ENCODE assay signal across 41 cellular contexts in genomic region chr19:28638445-28638844, GRCh38.
"Had no signal": no experiment of that assay in that cellular context is flagged by ENCODE, and none has a peak within 500 bp of the region (broad histone marks: within the 10 kb centered on the region; RNA-seq: fewer than 3 reads in every experiment).

No MANE protein-coding gene starts in this region.

- H3K36me3 ChIP-seq: adrenal gland, ascending aorta, brain microvascular endothelial cell, breast epithelium, cardiac muscle cell had no signal

- H3K27me3 Mint-ChIP-seq: activated naive CD4-positive, alpha-beta T cell treated with anti-CD3 and anti-CD28 coated beads, Interleukin-2, amount 10 ng/mL, durations not matched to agents 7 days and 5 days; activated naive CD8-positive, alpha-beta T cell; activated naive CD8-positive, alpha-beta T cell treated with anti-CD3 and anti-CD28 coated beads for 36 hours; activated naive CD8-positive, alpha-beta T cell treated with anti-CD3 and anti-CD28 coated beads, Interleukin-2, amount 10 ng/mL, durations not matched to agents 7 days and 5 days; activated naive CD8-positive, alpha-beta T cell treated with anti-CD3 and anti-CD28 coated beads, Interleukin-2, amount 50 U/mL, for 24 hours; activated T-cell treated with anti-CD3 and anti-CD28 coated beads, Interleukin-2, amount 50 U/mL, for 24 hours; activated T-helper 17 cell treated with anti-CD3 and anti-CD28 coated beads, Interleukin-2, amount 50 U/mL, for 72 hours; central memory CD8-positive, alpha-beta T cell had no signal

- ATAC-seq: activated naive CD4-positive, alpha-beta T cell treated with anti-CD3 and anti-CD28 coated beads, Interleukin-2, amount 50 U/mL, for 72 hours; activated naive CD8-positive, alpha-beta T cell treated with anti-CD3 and anti-CD28 coated beads, Interleukin-2, amount 50 U/mL, for 24 hours; activated T-cell treated with anti-CD3 and anti-CD28 coated beads, Interleukin-2, amount 50 U/mL, for 4 hours; activated T-cell treated with anti-CD3 and anti-CD28 coated beads, Interleukin-2, amount 50 U/mL, for 72 hours; activated T-helper 17 cell treated with anti-CD3 and anti-CD28 coated beads, Interleukin-2, amount 50 U/mL, for 72 hours; body of pancreas had no signal

- H3K4me1 Mint-ChIP-seq: activated naive CD4-positive, alpha-beta T cell treated with anti-CD3 and anti-CD28 coated beads, Interleukin-2, amount 10 ng/mL, durations not matched to agents 7 days and 5 days; activated naive CD8-positive, alpha-beta T cell treated with anti-CD3 and anti-CD28 coated beads for 36 hours; activated naive CD8-positive, alpha-beta T cell treated with anti-CD3 and anti-CD28 coated beads, Interleukin-2, amount 10 ng/mL, durations not matched to agents 7 days and 5 days; activated naive CD8-positive, alpha-beta T cell treated with anti-CD3 and anti-CD28 coated beads, Interleukin-2, amount 50 U/mL, for 24 hours; activated T-helper 17 cell treated with anti-CD3 and anti-CD28 coated beads, Interleukin-2, amount 50 U/mL, for 72 hours; brain had no signal

- DNase-seq: activated effector memory CD4-positive, alpha-beta T cell treated with anti-CD3 and anti-CD28 coated beads, Interleukin-2, amount 50 U/mL, for 16 hours; activated effector memory CD4-positive, alpha-beta T cell treated with Interleukin-2 at 50 U/mL for 16 hours; activated gamma-delta T cell; activated gamma-delta T cell treated with Interleukin-2 at 50 U/mL for 16 hours; activated naive CD4-positive, alpha-beta T cell; activated naive CD4-positive, alpha-beta T cell treated with anti-CD3 and anti-CD28 coated beads for 36 hours; activated naive CD4-positive, alpha-beta T cell treated with anti-CD3 and anti-CD28 coated beads, Interleukin-2, amount 10 ng/mL, durations not matched to agents 7 days and 5 days; activated naive CD4-positive, alpha-beta T cell treated with anti-CD3 and anti-CD28 coated beads, Interleukin-2, amount 50 U/mL, for 16 hours; activated naive CD4-positive, alpha-beta T cell treated with Interleukin-2 at 50 U/mL for 16 hours; activated naive CD8-positive, alpha-beta T cell treated with anti-CD3 and anti-CD28 coated beads for 36 hours; activated naive CD8-positive, alpha-beta T cell treated with anti-CD3 and anti-CD28 coated beads, Interleukin-2, amount 10 ng/mL, durations not matched to agents 7 days and 5 days; activated naive CD8-positive, alpha-beta T cell treated with anti-CD3 and anti-CD28 coated beads, Interleukin-2, amount 50 U/mL, for 24 hours; activated T-cell treated with anti-CD3 and anti-CD28 coated beads for 4 hours; activated T-cell treated with anti-CD3 and anti-CD28 coated beads, Interleukin-2, amount 50 U/mL, for 1 hour; activated T-cell treated with anti-CD3 and anti-CD28 coated beads, Interleukin-2, amount 50 U/mL, for 24 hours; activated T-cell treated with anti-CD3 and anti-CD28 coated beads, Interleukin-2, amount 50 U/mL, for 4 hours; activated T-cell treated with anti-CD3 and anti-CD28 coated beads, Interleukin-2, amount 50 U/mL, for 48 hours; activated T-cell treated with anti-CD3 and anti-CD28 coated beads, Interleukin-2, amount 50 U/mL, for 72 hours; adrenal gland; amniotic stem cell; amygdala; anterior cingulate cortex; aorta; body of pancreas; brain microvascular endothelial cell; caudate nucleus; central memory CD4-positive, alpha-beta T cell; cerebellar nuclear complex had no signal

- H3K9me3 ChIP-seq: adrenal gland, body of pancreas had no signal

- H3K4me3 ChIP-seq: adrenal gland, ascending aorta, body of pancreas, breast epithelium, cardiac muscle cell had no signal

- H3K27ac ChIP-seq: adrenal gland, ascending aorta, body of pancreas, brain microvascular endothelial cell, breast epithelium, cardiac muscle cell had no signal

- H3K9me3 Mint-ChIP-seq: activated naive CD4-positive, alpha-beta T cell treated with anti-CD3 and anti-CD28 coated beads, Interleukin-2, amount 50 U/mL, for 24 hours; activated naive CD8-positive, alpha-beta T cell treated with anti-CD3 and anti-CD28 coated beads, Interleukin-2, amount 10 ng/mL, durations not matched to agents 7 days and 5 days; activated T-cell treated with anti-CD3 and anti-CD28 coated beads, Interleukin-2, amount 50 U/mL, for 72 hours; activated T-helper 1 cell treated with anti-CD3 and anti-CD28 coated beads, Interleukin-12 subunit alpha, Interleukin-12 subunit beta, Interleukin-2, Interleukin-4 antibody, amounts not matched to agents 30 ng/mL and 10 ng/mL and 1 ng/mL, durations not matched to agents 14 hours and 24 hours and 36 hours; activated T-helper 2 cell treated with anti-CD3 and anti-CD28 coated beads, Interferon-gamma antibody, Interleukin-2, Interleukin-4, amounts not matched to agents 10 μg/mL and 5 μg/mL and 100 μg/mL, durations not matched to agents 14 hours and 24 hours and 36 hours; central memory CD8-positive, alpha-beta T cell had no signal

- H3K4me3 Mint-ChIP-seq: activated naive CD4-positive, alpha-beta T cell treated with anti-CD3 and anti-CD28 coated beads for 36 hours; activated naive CD4-positive, alpha-beta T cell treated with anti-CD3 and anti-CD28 coated beads, Interleukin-2, amount 10 ng/mL, durations not matched to agents 7 days and 5 days; activated naive CD4-positive, alpha-beta T cell treated with anti-CD3 and anti-CD28 coated beads, Interleukin-2, amount 50 U/mL, for 24 hours; activated naive CD8-positive, alpha-beta T cell; activated naive CD8-positive, alpha-beta T cell treated with anti-CD3 and anti-CD28 coated beads for 36 hours; activated naive CD8-positive, alpha-beta T cell treated with anti-CD3 and anti-CD28 coated beads, Interleukin-2, amount 10 ng/mL, durations not matched to agents 7 days and 5 days; activated naive CD8-positive, alpha-beta T cell treated with anti-CD3 and anti-CD28 coated beads, Interleukin-2, amount 50 U/mL, for 24 hours; activated T-cell treated with anti-CD3 and anti-CD28 coated beads, Interleukin-2, amount 50 U/mL, for 24 hours; activated T-cell treated with anti-CD3 and anti-CD28 coated beads, Interleukin-2, amount 50 U/mL, for 4 hours; activated T-cell treated with anti-CD3 and anti-CD28 coated beads, Interleukin-2, amount 50 U/mL, for 72 hours; activated T-helper 1 cell treated with anti-CD3 and anti-CD28 coated beads, Interleukin-12 subunit alpha, Interleukin-12 subunit beta, Interleukin-2, Interleukin-4 antibody, amounts not matched to agents 30 ng/mL and 10 ng/mL and 1 ng/mL, durations not matched to agents 14 hours and 24 hours and 36 hours; activated T-helper 17 cell treated with anti-CD3 and anti-CD28 coated beads, Interleukin-2, amount 50 U/mL, for 72 hours; brain; central memory CD8-positive, alpha-beta T cell had no signal

- H3K4me1 ChIP-seq: adrenal gland, ascending aorta, breast epithelium had no signal

- H3K36me3 Mint-ChIP-seq: activated naive CD4-positive, alpha-beta T cell treated with anti-CD3 and anti-CD28 coated beads, Interleukin-2, amount 10 ng/mL, durations not matched to agents 7 days and 5 days; activated naive CD4-positive, alpha-beta T cell treated with anti-CD3 and anti-CD28 coated beads, Interleukin-2, amount 50 U/mL, for 72 hours; activated naive CD8-positive, alpha-beta T cell; activated naive CD8-positive, alpha-beta T cell treated with anti-CD3 and anti-CD28 coated beads for 36 hours; activated naive CD8-positive, alpha-beta T cell treated with anti-CD3 and anti-CD28 coated beads, Interleukin-2, amount 10 ng/mL, durations not matched to agents 7 days and 5 days; brain had no signal

- H3K27me3 ChIP-seq: adrenal gland, ascending aorta, body of pancreas, brain microvascular endothelial cell, breast epithelium, cardiac muscle cell had no signal

- FAIRE-seq: astrocyte, bronchial epithelial cell had no signal

- H3K27ac Mint-ChIP-seq: activated naive CD4-positive, alpha-beta T cell treated with anti-CD3 and anti-CD28 coated beads for 36 hours; activated naive CD4-positive, alpha-beta T cell treated with anti-CD3 and anti-CD28 coated beads, Interleukin-2, amount 10 ng/mL, durations not matched to agents 7 days and 5 days; activated naive CD4-positive, alpha-beta T cell treated with anti-CD3 and anti-CD28 coated beads, Interleukin-2, amount 50 U/mL, for 24 hours; activated naive CD4-positive, alpha-beta T cell treated with anti-CD3 and anti-CD28 coated beads, Interleukin-2, amount 50 U/mL, for 72 hours; activated naive CD8-positive, alpha-beta T cell; activated naive CD8-positive, alpha-beta T cell treated with anti-CD3 and anti-CD28 coated beads for 36 hours; activated naive CD8-positive, alpha-beta T cell treated with anti-CD3 and anti-CD28 coated beads, Interleukin-2, amount 10 ng/mL, durations not matched to agents 7 days and 5 days; activated naive CD8-positive, alpha-beta T cell treated with anti-CD3 and anti-CD28 coated beads, Interleukin-2, amount 50 U/mL, for 24 hours; activated T-cell treated with anti-CD3 and anti-CD28 coated beads, Interleukin-2, amount 50 U/mL, for 24 hours; activated T-cell treated with anti-CD3 and anti-CD28 coated beads, Interleukin-2, amount 50 U/mL, for 72 hours; activated T-helper 1 cell treated with anti-CD3 and anti-CD28 coated beads, Interleukin-12 subunit alpha, Interleukin-12 subunit beta, Interleukin-2, Interleukin-4 antibody, amounts not matched to agents 30 ng/mL and 10 ng/mL and 1 ng/mL, durations not matched to agents 14 hours and 24 hours and 36 hours; activated T-helper 17 cell treated with anti-CD3 and anti-CD28 coated beads, Interleukin-2, amount 50 U/mL, for 72 hours; activated T-helper 2 cell treated with anti-CD3 and anti-CD28 coated beads, Interferon-gamma antibody, Interleukin-2, Interleukin-4, amounts not matched to agents 10 μg/mL and 5 μg/mL and 100 μg/mL, durations not matched to agents 14 hours and 24 hours and 36 hours; brain had no signal
